ENCODE assay signal across 8 cellular contexts in the genomic region with DNA sequence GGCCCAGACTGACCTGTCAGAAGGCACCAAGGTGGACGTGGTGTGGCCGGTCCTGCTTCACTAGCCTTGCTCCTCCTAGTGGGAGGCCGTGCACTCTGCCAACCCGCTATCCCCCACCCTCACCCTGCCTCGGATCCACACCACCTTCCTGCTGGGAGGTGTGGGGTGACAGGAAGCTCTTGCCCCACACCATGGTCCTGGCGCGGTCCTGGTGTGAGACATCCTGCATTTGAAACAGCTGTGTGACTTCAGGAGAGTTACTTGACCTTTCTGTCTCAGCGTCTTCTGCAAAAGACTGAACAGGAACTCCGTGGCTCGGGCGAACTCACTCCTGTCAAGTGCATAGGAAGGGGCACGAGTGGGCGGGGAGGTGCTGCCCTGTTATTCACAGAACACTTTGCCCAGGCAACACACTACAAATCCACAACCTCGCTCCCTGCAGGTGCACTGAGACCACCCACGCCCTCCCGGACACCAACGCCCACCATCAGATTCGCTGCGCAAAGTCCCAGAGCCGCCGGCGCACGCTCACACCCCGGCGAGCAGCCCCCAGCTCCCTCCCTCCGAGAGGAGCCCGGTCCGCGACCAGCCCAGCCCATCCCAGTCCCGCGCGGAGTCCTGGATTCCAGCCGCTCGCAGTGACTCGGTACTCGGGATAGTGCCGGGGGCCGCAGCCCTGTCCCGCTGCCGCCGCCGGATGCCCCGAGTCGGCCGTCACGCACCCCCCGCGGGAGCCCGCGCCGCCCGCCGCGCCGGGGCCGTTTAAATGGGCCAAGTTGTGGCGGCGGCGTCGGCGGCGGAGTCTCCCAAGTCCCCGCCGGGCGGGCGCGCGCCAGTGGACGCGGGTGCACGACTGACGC. TPM values are rescaled to one million over a fixed set of nuclear protein-coding genes. Genes with fewer than 3 reads are reported as not detected.
DNase-seq lines count a peak whose midpoint lies in the region; ATAC-seq, FAIRE-seq and TF ChIP-seq lines count a peak whose summit lies in the region.

A gene with protein sequence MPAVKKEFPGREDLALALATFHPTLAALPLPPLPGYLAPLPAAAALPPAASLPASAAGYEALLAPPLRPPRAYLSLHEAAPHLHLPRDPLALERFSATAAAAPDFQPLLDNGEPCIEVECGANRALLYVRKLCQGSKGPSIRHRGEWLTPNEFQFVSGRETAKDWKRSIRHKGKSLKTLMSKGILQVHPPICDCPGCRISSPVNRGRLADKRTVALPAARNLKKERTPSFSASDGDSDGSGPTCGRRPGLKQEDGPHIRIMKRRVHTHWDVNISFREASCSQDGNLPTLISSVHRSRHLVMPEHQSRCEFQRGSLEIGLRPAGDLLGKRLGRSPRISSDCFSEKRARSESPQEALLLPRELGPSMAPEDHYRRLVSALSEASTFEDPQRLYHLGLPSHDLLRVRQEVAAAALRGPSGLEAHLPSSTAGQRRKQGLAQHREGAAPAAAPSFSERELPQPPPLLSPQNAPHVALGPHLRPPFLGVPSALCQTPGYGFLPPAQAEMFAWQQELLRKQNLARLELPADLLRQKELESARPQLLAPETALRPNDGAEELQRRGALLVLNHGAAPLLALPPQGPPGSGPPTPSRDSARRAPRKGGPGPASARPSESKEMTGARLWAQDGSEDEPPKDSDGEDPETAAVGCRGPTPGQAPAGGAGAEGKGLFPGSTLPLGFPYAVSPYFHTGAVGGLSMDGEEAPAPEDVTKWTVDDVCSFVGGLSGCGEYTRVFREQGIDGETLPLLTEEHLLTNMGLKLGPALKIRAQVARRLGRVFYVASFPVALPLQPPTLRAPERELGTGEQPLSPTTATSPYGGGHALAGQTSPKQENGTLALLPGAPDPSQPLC (plus strand): TSS at position 793 of the 860 bp plus-strand sequence. CDS start 509 bp downstream, outside the sequence.

- no peaks in the 10 kb centered on the region for H3K9me3 ChIP-seq in CD4-positive, CD25-positive, alpha-beta regulatory T cell (ENCODE audit: control insufficient read depth in 2 of 2, low read length in 2 of 2)
- H3K9me3 ChIP-seq in astrocyte (ENCODE audit: insufficient read depth, low read depth, low read length): no peaks in the 10 kb centered on the region

- DNase-seq in CD4-positive, CD25-positive, alpha-beta regulatory T cell: peak; percentile 30 to 60 (median 56)
- DNase-seq in KG1 (lab: John Stamatoyannopoulos, UW): peak; percentile 59
- DNase-seq in SW480 (ENCODE audit: low spot score): peak; percentile 76
- peak; percentile 77 for DNase-seq in astrocyte (ENCODE audit: low read depth)
- peak; percentile 87 for DNase-seq in hepatic stellate cell (ENCODE audit: low spot score)
- DNase-seq in putamen (ENCODE audit: low spot score): peak; percentile 70

- H3K4me2 ChIP-seq in astrocyte (ENCODE audit: low read length): peak within 1 kb of the TSS; percentile 85

- no peak for FAIRE-seq in astrocyte (lab: Jason Lieb, UNC)

- peak within 1 kb of the TSS; percentile 27 to 92 (median 81) for H3K4me3 Mint-ChIP-seq in CD4-positive, CD25-positive, alpha-beta regulatory T cell
- H3K4me3 Mint-ChIP-seq in astrocyte (ENCODE audit: unreplicated experiment): peak within 1 kb of the TSS; percentile 85

- H3K27ac ChIP-seq in CD4-positive, CD25-positive, alpha-beta regulatory T cell (ENCODE audit: insufficient read depth, low read length, poor library complexity, severe bottlenecking): no peak within 1 kb of the TSS
- no peak within 1 kb of the TSS for H3K27ac ChIP-seq in astrocyte (ENCODE audit: low read depth, low read length)

- no peak for TF ChIP-seq CTCF in astrocyte (IDR thresholded peaks at IDR 0.05; ENCODE audit: insufficient read depth, low read depth, low read length)

- peaks cover 48% of the 10 kb centered on the region for H3K27me3 Mint-ChIP-seq in CD4-positive, CD25-positive, alpha-beta regulatory T cell
- peaks cover 54% of the 10 kb centered on the region for H3K27me3 Mint-ChIP-seq in astrocyte (ENCODE audit: low read depth, unreplicated experiment)

- H3K4me3 ChIP-seq in CD4-positive, CD25-positive, alpha-beta regulatory T cell (ENCODE audit: low read depth, low read length): no peak within 1 kb of the TSS
- H3K4me3 ChIP-seq in astrocyte (ENCODE audit: insufficient read depth, low read depth, low read length): peak within 1 kb of the TSS; percentile 51

- H3K9me3 Mint-ChIP-seq in CD4-positive, CD25-positive, alpha-beta regulatory T cell: peaks cover 0 to 1% (median 0%) of the 10 kb centered on the region in 7 donors
- no peaks in the 10 kb centered on the region for H3K9me3 Mint-ChIP-seq in astrocyte (ENCODE audit: unreplicated experiment)

- H3K4me1 ChIP-seq in CD4-positive, CD25-positive, alpha-beta regulatory T cell (ENCODE audit: control insufficient read depth, insufficient read depth, low read length, poor library complexity, severe bottlenecking): peaks cover 34% of the 10 kb centered on the region
- peaks cover 23% of the 10 kb centered on the region for H3K4me1 ChIP-seq in astrocyte (ENCODE audit: insufficient read depth, low read length)

- H3K79me2 ChIP-seq in astrocyte (ENCODE audit: insufficient read depth, low read length): no peaks in the 10 kb centered on the region

- no peaks in the 10 kb centered on the region for H3K36me3 ChIP-seq in CD4-positive, CD25-positive, alpha-beta regulatory T cell (ENCODE audit: control insufficient read depth, insufficient read depth, low read length)
- H3K36me3 ChIP-seq in astrocyte (ENCODE audit: insufficient read depth, low read length): no peaks in the 10 kb centered on the region

- H4K20me1 ChIP-seq in astrocyte (ENCODE audit: insufficient read depth, low read length): peaks cover 29% of the 10 kb centered on the region

- peak within 1 kb of the TSS; percentile 14 for H3K9ac ChIP-seq in astrocyte (ENCODE audit: low read length)

- no peak within 1 kb of the TSS for H3K27ac Mint-ChIP-seq in CD4-positive, CD25-positive, alpha-beta regulatory T cell
- no peak within 1 kb of the TSS for H3K27ac Mint-ChIP-seq in astrocyte (ENCODE audit: unreplicated experiment)

- no peaks in the 10 kb centered on the region for H3K36me3 Mint-ChIP-seq in CD4-positive, CD25-positive, alpha-beta regulatory T cell
- peaks cover 2% of the 10 kb centered on the region for H3K36me3 Mint-ChIP-seq in astrocyte (ENCODE audit: low read depth, unreplicated experiment)

- ATAC-seq in CD4-positive, CD25-positive, alpha-beta regulatory T cell (ENCODE audit: low read depth in 2 of 2): peak; percentile 28 to 37
- ATAC-seq in HG03571 (IDR thresholded peaks at IDR 0.05; ENCODE audit: unreplicated experiment) (no peak), HG03108 (IDR thresholded peaks at IDR 0.05; ENCODE audit: unreplicated experiment) (no peak)

- peak within 1 kb of the TSS; percentile 52 for H2AFZ ChIP-seq in astrocyte (ENCODE audit: low read depth, low read length)

- peaks cover 6% of the 10 kb centered on the region for H3K27me3 ChIP-seq in CD4-positive, CD25-positive, alpha-beta regulatory T cell (ENCODE audit: control insufficient read depth, insufficient read depth, low read length)
- peaks cover 18% of the 10 kb centered on the region for H3K27me3 ChIP-seq in astrocyte (ENCODE audit: insufficient read depth, low read length)

- peaks cover 0 to 23% (median 10%) of the 10 kb centered on the region in 4 donors for H3K4me1 Mint-ChIP-seq in CD4-positive, CD25-positive, alpha-beta regulatory T cell
- peaks cover 4% of the 10 kb centered on the region for H3K4me1 Mint-ChIP-seq in astrocyte (ENCODE audit: low read depth, unreplicated experiment)

RNA-seq across cellular contexts. Expression of the gene that starts here (rescaled TPM):
- not detected for total RNA-seq in CD4-positive, CD25-positive, alpha-beta regulatory T cell
- polyA plus RNA-seq in CD4-positive, CD25-positive, alpha-beta regulatory T cell: under 1 TPM in 2 of 4 donors, not detected in 2; 0.14 to 0.31 TPM
- total RNA-seq in astrocyte: 6.0 and 9.5 TPM in 2 replicates

Comparison
In these comparisons a context has a peak if more than half of its experiments do, and no peak if none do; other contexts are left out.
1. Peak in DNase-seq and ATAC-seq in CD4-positive, CD25-positive, alpha-beta regulatory T cell; RNA of the gene not detected or under 1 TPM.